ENCODE assay signal across 1 cellular context in the genomic region with DNA sequence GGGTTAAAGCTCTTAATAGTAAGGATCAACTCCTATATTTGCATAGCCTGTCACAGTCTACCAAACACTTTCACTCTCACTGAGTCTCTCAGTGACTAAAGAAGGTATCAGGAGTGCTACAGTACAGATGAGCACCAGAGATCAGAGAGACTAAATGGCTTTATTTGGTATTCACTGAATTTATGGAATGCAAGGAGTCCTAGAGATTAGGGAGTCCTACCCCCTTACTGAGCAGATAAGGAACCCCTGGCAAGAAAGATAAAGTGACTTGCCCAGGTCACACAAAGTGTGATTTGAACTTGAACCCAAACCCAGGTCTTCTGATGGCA.
TF ChIP-seq lines count a peak whose summit lies in the region.

No MANE protein-coding gene starts in this region.

TF ChIP-seq in K562, 482 proteins besides CTCF, POLR2A, EP300 and RAD21 (continued from another document and continues in another):
- TF ChIP-seq, protein P1, sequence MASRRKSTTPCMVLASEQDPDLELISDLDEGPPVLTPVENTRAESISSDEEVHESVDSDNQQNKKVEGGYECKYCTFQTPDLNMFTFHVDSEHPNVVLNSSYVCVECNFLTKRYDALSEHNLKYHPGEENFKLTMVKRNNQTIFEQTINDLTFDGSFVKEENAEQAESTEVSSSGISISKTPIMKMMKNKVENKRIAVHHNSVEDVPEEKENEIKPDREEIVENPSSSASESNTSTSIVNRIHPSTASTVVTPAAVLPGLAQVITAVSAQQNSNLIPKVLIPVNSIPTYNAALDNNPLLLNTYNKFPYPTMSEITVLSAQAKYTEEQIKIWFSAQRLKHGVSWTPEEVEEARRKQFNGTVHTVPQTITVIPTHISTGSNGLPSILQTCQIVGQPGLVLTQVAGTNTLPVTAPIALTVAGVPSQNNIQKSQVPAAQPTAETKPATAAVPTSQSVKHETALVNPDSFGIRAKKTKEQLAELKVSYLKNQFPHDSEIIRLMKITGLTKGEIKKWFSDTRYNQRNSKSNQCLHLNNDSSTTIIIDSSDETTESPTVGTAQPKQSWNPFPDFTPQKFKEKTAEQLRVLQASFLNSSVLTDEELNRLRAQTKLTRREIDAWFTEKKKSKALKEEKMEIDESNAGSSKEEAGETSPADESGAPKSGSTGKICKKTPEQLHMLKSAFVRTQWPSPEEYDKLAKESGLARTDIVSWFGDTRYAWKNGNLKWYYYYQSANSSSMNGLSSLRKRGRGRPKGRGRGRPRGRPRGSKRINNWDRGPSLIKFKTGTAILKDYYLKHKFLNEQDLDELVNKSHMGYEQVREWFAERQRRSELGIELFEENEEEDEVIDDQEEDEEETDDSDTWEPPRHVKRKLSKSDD (conservative IDR thresholded peaks at IDR 0.05; ENCODE audit: low read length): no peak
- TF ChIP-seq, protein P2, sequence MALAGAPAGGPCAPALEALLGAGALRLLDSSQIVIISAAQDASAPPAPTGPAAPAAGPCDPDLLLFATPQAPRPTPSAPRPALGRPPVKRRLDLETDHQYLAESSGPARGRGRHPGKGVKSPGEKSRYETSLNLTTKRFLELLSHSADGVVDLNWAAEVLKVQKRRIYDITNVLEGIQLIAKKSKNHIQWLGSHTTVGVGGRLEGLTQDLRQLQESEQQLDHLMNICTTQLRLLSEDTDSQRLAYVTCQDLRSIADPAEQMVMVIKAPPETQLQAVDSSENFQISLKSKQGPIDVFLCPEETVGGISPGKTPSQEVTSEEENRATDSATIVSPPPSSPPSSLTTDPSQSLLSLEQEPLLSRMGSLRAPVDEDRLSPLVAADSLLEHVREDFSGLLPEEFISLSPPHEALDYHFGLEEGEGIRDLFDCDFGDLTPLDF (CRISPR knock-in tag; IDR thresholded peaks at IDR 0.05): no peak
- TF ChIP-seq, protein P3, sequence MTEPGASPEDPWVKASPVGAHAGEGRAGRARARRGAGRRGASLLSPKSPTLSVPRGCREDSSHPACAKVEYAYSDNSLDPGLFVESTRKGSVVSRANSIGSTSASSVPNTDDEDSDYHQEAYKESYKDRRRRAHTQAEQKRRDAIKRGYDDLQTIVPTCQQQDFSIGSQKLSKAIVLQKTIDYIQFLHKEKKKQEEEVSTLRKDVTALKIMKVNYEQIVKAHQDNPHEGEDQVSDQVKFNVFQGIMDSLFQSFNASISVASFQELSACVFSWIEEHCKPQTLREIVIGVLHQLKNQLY (CRISPR knock-in tag; conservative IDR thresholded peaks at IDR 0.05): no peak
- no peak for TF ChIP-seq RBM22 (IDR thresholded peaks at IDR 0.05; ENCODE audit: low read depth, low read length, poor library complexity, severe bottlenecking)
- TF ChIP-seq HDAC1 (IDR thresholded peaks at IDR 0.05): no peak
- TF ChIP-seq HDAC2 (IDR thresholded peaks at IDR 0.05): no peak
- TF ChIP-seq KAT8 (IDR thresholded peaks at IDR 0.05; ENCODE audit: low read depth): no peak
- TF ChIP-seq TAL1 (IDR thresholded peaks at IDR 0.05): peak; percentile 54
- no peak for TF ChIP-seq SRSF1 (IDR thresholded peaks at IDR 0.05; ENCODE audit: low read depth, low read length)
- TF ChIP-seq, protein P4, sequence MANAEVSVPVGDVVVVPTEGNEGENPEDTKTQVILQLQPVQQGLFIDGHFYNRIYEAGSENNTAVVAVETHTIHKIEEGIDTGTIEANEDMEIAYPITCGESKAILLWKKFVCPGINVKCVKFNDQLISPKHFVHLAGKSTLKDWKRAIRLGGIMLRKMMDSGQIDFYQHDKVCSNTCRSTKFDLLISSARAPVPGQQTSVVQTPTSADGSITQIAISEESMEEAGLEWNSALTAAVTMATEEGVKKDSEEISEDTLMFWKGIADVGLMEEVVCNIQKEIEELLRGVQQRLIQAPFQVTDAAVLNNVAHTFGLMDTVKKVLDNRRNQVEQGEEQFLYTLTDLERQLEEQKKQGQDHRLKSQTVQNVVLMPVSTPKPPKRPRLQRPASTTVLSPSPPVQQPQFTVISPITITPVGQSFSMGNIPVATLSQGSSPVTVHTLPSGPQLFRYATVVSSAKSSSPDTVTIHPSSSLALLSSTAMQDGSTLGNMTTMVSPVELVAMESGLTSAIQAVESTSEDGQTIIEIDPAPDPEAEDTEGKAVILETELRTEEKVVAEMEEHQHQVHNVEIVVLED (CRISPR knock-in tag; IDR thresholded peaks at IDR 0.05): no peak
- TF ChIP-seq, protein P5, sequence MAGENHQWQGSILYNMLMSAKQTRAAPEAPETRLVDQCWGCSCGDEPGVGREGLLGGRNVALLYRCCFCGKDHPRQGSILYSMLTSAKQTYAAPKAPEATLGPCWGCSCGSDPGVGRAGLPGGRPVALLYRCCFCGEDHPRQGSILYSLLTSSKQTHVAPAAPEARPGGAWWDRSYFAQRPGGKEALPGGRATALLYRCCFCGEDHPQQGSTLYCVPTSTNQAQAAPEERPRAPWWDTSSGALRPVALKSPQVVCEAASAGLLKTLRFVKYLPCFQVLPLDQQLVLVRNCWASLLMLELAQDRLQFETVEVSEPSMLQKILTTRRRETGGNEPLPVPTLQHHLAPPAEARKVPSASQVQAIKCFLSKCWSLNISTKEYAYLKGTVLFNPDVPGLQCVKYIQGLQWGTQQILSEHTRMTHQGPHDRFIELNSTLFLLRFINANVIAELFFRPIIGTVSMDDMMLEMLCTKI (IDR thresholded peaks at IDR 0.05; ENCODE audit: partially characterized antibody): no peak
- no peak for TF ChIP-seq PHF21A (IDR thresholded peaks at IDR 0.05; ENCODE audit: borderline replicate concordance, low read depth)
- no peak for TF ChIP-seq ZNF75A (CRISPR knock-in tag; IDR thresholded peaks at IDR 0.05)
- peak; percentile 66 for TF ChIP-seq CBFA2T2 (conservative IDR thresholded peaks at IDR 0.05)
- TF ChIP-seq, protein P6, sequence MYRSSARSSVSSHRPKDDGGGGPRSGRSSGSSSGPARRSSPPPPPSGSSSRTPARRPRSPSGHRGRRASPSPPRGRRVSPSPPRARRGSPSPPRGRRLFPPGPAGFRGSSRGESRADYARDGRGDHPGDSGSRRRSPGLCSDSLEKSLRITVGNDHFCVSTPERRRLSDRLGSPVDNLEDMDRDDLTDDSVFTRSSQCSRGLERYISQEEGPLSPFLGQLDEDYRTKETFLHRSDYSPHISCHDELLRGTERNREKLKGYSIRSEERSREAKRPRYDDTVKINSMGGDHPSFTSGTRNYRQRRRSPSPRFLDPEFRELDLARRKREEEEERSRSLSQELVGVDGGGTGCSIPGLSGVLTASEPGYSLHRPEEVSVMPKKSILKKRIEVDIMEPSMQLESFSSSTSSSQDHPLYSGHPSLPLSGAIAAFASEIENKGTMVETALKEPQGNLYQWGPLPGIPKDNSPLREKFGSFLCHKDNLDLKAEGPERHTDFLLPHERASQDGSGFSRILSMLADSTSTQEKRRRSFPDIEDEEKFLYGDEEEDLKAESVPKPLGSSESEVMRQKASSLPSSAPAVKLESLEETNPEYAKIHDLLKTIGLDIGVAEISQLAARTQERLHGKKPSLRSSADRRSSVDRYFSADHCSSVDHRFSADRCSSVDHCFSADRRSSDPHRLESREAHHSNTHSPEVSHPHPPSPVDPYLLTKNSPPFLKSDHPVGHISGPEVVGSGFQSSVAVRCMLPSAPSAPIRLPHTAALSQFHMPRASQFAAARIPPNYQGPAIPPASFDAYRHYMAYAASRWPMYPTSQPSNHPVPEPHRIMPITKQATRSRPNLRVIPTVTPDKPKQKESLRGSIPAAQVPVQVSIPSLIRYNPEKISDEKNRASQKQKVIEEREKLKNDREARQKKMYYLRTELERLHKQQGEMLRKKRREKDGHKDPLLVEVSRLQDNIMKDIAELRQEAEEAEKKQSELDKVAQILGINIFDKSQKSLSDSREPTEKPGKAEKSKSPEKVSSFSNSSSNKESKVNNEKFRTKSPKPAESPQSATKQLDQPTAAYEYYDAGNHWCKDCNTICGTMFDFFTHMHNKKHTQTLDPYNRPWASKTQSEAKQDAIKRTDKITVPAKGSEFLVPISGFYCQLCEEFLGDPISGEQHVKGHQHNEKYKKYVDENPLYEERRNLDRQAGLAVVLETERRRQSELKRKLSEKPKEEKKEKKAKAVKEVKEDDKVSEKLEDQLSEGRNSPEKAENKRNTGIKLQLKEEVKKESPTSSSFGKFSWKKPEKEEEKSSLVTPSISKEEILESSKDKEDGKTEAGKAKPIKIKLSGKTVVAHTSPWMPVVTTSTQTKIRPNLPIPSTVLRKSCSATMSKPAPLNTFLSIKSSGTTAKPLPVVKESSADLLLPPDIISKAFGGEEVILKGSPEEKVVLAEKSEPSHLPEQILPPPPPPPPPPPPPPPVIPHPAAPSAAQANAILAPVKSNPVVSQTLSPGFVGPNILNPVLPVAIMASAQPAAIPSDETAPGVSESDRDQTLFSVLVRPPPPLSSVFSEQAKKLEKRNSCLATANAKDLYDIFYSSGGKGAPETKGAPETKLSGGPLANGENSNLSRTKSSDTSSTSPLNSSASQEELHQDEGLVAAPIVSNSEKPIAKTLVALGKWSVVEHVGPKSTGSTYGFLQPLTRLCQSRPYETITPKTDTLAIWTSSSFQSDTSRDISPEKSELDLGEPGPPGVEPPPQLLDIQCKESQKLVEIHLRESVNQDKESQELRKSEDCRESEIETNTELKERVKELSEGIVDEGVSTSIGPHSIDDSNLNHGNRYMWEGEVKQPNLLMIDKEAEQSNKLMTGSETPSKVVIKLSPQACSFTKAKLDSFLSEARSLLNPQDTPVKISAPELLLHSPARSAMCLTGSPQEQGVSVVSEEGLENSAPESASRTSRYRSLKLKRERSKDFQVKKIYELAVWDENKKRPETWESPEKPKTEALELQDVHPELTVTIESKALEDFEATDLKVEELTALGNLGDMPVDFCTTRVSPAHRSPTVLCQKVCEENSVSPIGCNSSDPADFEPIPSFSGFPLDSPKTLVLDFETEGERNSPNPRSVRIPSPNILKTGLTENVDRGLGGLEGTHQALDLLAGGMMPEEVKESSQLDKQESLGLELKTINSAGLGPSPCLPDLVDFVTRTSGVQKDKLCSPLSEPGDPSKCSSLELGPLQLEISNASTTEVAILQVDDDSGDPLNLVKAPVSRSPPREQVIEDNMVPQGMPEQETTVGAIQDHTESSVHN (IDR thresholded peaks at IDR 0.05; ENCODE audit: borderline replicate concordance in 1 of 2, low read depth in 1 of 2): no peak
- no peak for TF ChIP-seq FOXA3 (CRISPR knock-in tag; conservative IDR thresholded peaks at IDR 0.05 in 1 of 2, IDR thresholded peaks at IDR 0.05 in 1 of 2)
- no peak for TF ChIP-seq BRD4 (IDR thresholded peaks at IDR 0.05)
- TF ChIP-seq, protein P7, sequence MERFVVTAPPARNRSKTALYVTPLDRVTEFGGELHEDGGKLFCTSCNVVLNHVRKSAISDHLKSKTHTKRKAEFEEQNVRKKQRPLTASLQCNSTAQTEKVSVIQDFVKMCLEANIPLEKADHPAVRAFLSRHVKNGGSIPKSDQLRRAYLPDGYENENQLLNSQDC (CRISPR knock-in tag; IDR thresholded peaks at IDR 0.05): no peak
- no peak for TF ChIP-seq SETDB1 (IDR thresholded peaks at IDR 0.05; ENCODE audit: low read length)
- TF ChIP-seq TEAD4 (IDR thresholded peaks at IDR 0.05; ENCODE audit: low read length): peak; percentile 84
- no peak for TF ChIP-seq TEAD4 (CRISPR knock-in tag; IDR thresholded peaks at IDR 0.05; ENCODE audit: borderline replicate concordance)
- no peak for TF ChIP-seq PML (IDR thresholded peaks at IDR 0.05; ENCODE audit: low read length)
- 0 out of 2 replicates have a peak, but pooled peaks have one; percentile 22 for TF ChIP-seq TCF3 (CRISPR knock-in tag; IDR thresholded peaks at IDR 0.05)
- TF ChIP-seq SNIP1 (IDR thresholded peaks at IDR 0.05; ENCODE audit: low read depth): no peak
- TF ChIP-seq CEBPB (tag; IDR thresholded peaks at IDR 0.05): no peak
- no peak for TF ChIP-seq FOXK2 (conservative IDR thresholded peaks at IDR 0.05 in 1 of 2, IDR thresholded peaks at IDR 0.05 in 1 of 2; ENCODE audit: low read depth in 2 of 2)
- TF ChIP-seq HMGN3 (IDR thresholded peaks at IDR 0.05; ENCODE audit: borderline replicate concordance, extremely low read depth, insufficient read length, low read depth, low read length): no peak
- TF ChIP-seq, protein P8, sequence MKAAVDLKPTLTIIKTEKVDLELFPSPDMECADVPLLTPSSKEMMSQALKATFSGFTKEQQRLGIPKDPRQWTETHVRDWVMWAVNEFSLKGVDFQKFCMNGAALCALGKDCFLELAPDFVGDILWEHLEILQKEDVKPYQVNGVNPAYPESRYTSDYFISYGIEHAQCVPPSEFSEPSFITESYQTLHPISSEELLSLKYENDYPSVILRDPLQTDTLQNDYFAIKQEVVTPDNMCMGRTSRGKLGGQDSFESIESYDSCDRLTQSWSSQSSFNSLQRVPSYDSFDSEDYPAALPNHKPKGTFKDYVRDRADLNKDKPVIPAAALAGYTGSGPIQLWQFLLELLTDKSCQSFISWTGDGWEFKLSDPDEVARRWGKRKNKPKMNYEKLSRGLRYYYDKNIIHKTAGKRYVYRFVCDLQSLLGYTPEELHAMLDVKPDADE (conservative IDR thresholded peaks at IDR 0.05; ENCODE audit: control insufficient read depth, low read depth, low read length): no peak
- no peak for TF ChIP-seq LEF1 (IDR thresholded peaks at IDR 0.05)
- TF ChIP-seq, protein P9, sequence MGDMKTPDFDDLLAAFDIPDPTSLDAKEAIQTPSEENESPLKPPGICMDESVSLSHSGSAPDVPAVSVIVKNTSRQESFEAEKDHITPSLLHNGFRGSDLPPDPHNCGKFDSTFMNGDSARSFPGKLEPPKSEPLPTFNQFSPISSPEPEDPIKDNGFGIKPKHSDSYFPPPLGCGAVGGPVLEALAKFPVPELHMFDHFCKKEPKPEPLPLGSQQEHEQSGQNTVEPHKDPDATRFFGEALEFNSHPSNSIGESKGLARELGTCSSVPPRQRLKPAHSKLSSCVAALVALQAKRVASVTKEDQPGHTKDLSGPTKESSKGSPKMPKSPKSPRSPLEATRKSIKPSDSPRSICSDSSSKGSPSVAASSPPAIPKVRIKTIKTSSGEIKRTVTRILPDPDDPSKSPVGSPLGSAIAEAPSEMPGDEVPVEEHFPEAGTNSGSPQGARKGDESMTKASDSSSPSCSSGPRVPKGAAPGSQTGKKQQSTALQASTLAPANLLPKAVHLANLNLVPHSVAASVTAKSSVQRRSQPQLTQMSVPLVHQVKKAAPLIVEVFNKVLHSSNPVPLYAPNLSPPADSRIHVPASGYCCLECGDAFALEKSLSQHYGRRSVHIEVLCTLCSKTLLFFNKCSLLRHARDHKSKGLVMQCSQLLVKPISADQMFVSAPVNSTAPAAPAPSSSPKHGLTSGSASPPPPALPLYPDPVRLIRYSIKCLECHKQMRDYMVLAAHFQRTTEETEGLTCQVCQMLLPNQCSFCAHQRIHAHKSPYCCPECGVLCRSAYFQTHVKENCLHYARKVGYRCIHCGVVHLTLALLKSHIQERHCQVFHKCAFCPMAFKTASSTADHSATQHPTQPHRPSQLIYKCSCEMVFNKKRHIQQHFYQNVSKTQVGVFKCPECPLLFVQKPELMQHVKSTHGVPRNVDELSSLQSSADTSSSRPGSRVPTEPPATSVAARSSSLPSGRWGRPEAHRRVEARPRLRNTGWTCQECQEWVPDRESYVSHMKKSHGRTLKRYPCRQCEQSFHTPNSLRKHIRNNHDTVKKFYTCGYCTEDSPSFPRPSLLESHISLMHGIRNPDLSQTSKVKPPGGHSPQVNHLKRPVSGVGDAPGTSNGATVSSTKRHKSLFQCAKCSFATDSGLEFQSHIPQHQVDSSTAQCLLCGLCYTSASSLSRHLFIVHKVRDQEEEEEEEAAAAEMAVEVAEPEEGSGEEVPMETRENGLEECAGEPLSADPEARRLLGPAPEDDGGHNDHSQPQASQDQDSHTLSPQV (IDR thresholded peaks at IDR 0.05): no peak
- TF ChIP-seq NRF1 (conservative IDR thresholded peaks at IDR 0.05 in 1 of 2, IDR thresholded peaks at IDR 0.05 in 1 of 2): no peak
- TF ChIP-seq SIRT6 (IDR thresholded peaks at IDR 0.05; ENCODE audit: low read depth, low read length): no peak
